34 cellular contexts compared by ENCODE assay signal in genomic region chr19:31902821-31903220, GRCh38.
"Had no signal": no experiment of that assay in that cellular context is flagged by ENCODE, and none has a peak within 500 bp of the region (broad histone marks: within the 10 kb centered on the region; RNA-seq: fewer than 3 reads in every experiment).

No MANE protein-coding gene starts in this region.

- H3K36me3 Mint-ChIP-seq: activated CD4-positive, alpha-beta memory T cell treated with anti-CD3 and anti-CD28 coated beads for 36 hours; activated naive CD4-positive, alpha-beta T cell treated with anti-CD3 and anti-CD28 coated beads, Interleukin-2, amount 50 U/mL, for 72 hours; activated naive CD8-positive, alpha-beta T cell treated with anti-CD3 and anti-CD28 coated beads for 36 hours had no signal

- H3K27ac Mint-ChIP-seq: activated B cell treated with CpG ODN at 0.5 μM for 24 hours; activated CD4-positive, alpha-beta memory T cell treated with anti-CD3 and anti-CD28 coated beads for 36 hours; activated CD4-positive, alpha-beta T cell treated with anti-CD3 and anti-CD28 coated beads, Interleukin-2, amount 10 ng/mL, durations not matched to agents 24 days and 14 days; activated CD8-positive, alpha-beta T cell treated with anti-CD3 and anti-CD28 coated beads for 36 hours; activated naive CD4-positive, alpha-beta T cell treated with anti-CD3 and anti-CD28 coated beads, Interleukin-2, amount 50 U/mL, for 72 hours; activated naive CD8-positive, alpha-beta T cell treated with anti-CD3 and anti-CD28 coated beads for 36 hours; activated T-cell treated with anti-CD3 and anti-CD28 coated beads, Interleukin-2, amount 50 U/mL, for 72 hours; activated T-helper 1 cell treated with anti-CD3 and anti-CD28 coated beads, Interleukin-12 subunit alpha, Interleukin-12 subunit beta, Interleukin-2, Interleukin-4 antibody, amounts not matched to agents 30 ng/mL and 10 ng/mL and 1 ng/mL, durations not matched to agents 14 hours and 24 hours and 36 hours; activated T-helper 17 cell treated with anti-CD3 and anti-CD28 coated beads, Interleukin-2, amount 50 U/mL, for 72 hours; T-helper 1 cell treated with Interleukin-12 subunit alpha and Interleukin-12 subunit beta and Interleukin-4 antibody, amounts not matched to agents 30 μg/mL and 1 μg/mL, for 36 hours; T-helper 2 cell treated with Interferon-gamma antibody and Interleukin-4, amounts not matched to agents 5 μg/mL and 100 μg/mL, for 36 hours had no signal

- ATAC-seq: activated CD8-positive, alpha-beta T cell treated with anti-CD3 and anti-CD28 coated beads for 36 hours; activated naive CD4-positive, alpha-beta T cell treated with anti-CD3 and anti-CD28 coated beads, Interleukin-2, amount 50 U/mL, for 72 hours; activated T-cell treated with anti-CD3 and anti-CD28 coated beads, Interleukin-2, amount 50 U/mL, for 4 hours; activated T-cell treated with anti-CD3 and anti-CD28 coated beads, Interleukin-2, amount 50 U/mL, for 72 hours; activated T-helper 17 cell treated with anti-CD3 and anti-CD28 coated beads, Interleukin-2, amount 50 U/mL, for 72 hours; body of pancreas had no signal

- H3K4me1 Mint-ChIP-seq: activated CD4-positive, alpha-beta T cell treated with anti-CD3 and anti-CD28 coated beads, Interleukin-2, amount 10 ng/mL, durations not matched to agents 24 days and 14 days; activated naive CD8-positive, alpha-beta T cell treated with anti-CD3 and anti-CD28 coated beads for 36 hours; activated T-helper 17 cell treated with anti-CD3 and anti-CD28 coated beads, Interleukin-2, amount 50 U/mL, for 72 hours had no signal

- H3K27me3 ChIP-seq: adrenal gland, body of pancreas, brain microvascular endothelial cell, breast epithelium had no signal

- H3K4me1 ChIP-seq: body of pancreas, breast epithelium had no signal

- DNase-seq: activated B cell treated with CpG ODN at 0.5 μM for 24 hours; activated CD4-positive, alpha-beta memory T cell treated with anti-CD3 and anti-CD28 coated beads for 36 hours; activated CD4-positive, alpha-beta T cell treated with anti-CD3 and anti-CD28 coated beads for 4 hours; activated CD4-positive, alpha-beta T cell treated with anti-CD3 and anti-CD28 coated beads, Interleukin-2, amount 10 ng/mL, durations not matched to agents 24 days and 14 days; activated CD4-positive, alpha-beta T cell treated with anti-CD3 and anti-CD28 coated beads, Interleukin-2, amount 50 U/mL, for 1 hour; activated CD4-positive, alpha-beta T cell treated with anti-CD3 and anti-CD28 coated beads, Interleukin-2, amount 50 U/mL, for 4 hours; activated CD4-positive, CD25-positive, alpha-beta regulatory T cell treated with anti-CD3 and anti-CD28 coated beads, Interleukin-2, amount 50 U/mL, for 72 hours; activated CD8-positive, alpha-beta memory T cell treated with anti-CD3 and anti-CD28 coated beads, Interleukin-2, amount 50 U/mL, for 4 hours; activated CD8-positive, alpha-beta T cell treated with anti-CD3 and anti-CD28 coated beads for 36 hours; activated effector memory CD4-positive, alpha-beta T cell treated with anti-CD3 and anti-CD28 coated beads, Interleukin-2, amount 50 U/mL, for 16 hours; activated gamma-delta T cell treated with Interleukin-2 at 50 U/mL for 16 hours; activated naive CD4-positive, alpha-beta T cell; activated naive CD4-positive, alpha-beta T cell treated with anti-CD3 and anti-CD28 coated beads for 36 hours; activated naive CD4-positive, alpha-beta T cell treated with anti-CD3 and anti-CD28 coated beads, Interleukin-2, amount 50 U/mL, for 16 hours; activated naive CD8-positive, alpha-beta T cell treated with anti-CD3 and anti-CD28 coated beads for 36 hours; activated T-cell treated with anti-CD3 and anti-CD28 coated beads for 4 hours; activated T-cell treated with anti-CD3 and anti-CD28 coated beads, Interleukin-2, amount 50 U/mL, for 1 hour; activated T-cell treated with anti-CD3 and anti-CD28 coated beads, Interleukin-2, amount 50 U/mL, for 4 hours; activated T-cell treated with anti-CD3 and anti-CD28 coated beads, Interleukin-2, amount 50 U/mL, for 72 hours; adrenal gland; amniotic stem cell; aorta; body of pancreas; brain microvascular endothelial cell; central memory CD4-positive, alpha-beta T cell; T-helper 2 cell; T-helper 9 cell had no signal

- H3K9me3 ChIP-seq: adrenal gland, body of pancreas, breast epithelium had no signal

- H3K4me3 Mint-ChIP-seq: activated B cell treated with CpG ODN at 0.5 μM for 24 hours; activated CD4-positive, alpha-beta memory T cell treated with anti-CD3 and anti-CD28 coated beads for 36 hours; activated CD4-positive, alpha-beta T cell treated with anti-CD3 and anti-CD28 coated beads, Interleukin-2, amount 10 ng/mL, durations not matched to agents 24 days and 14 days; activated CD8-positive, alpha-beta T cell treated with anti-CD3 and anti-CD28 coated beads for 36 hours; activated naive CD4-positive, alpha-beta T cell treated with anti-CD3 and anti-CD28 coated beads for 36 hours; activated naive CD8-positive, alpha-beta T cell treated with anti-CD3 and anti-CD28 coated beads for 36 hours; activated T-cell treated with anti-CD3 and anti-CD28 coated beads, Interleukin-2, amount 50 U/mL, for 4 hours; activated T-cell treated with anti-CD3 and anti-CD28 coated beads, Interleukin-2, amount 50 U/mL, for 72 hours; activated T-helper 1 cell treated with anti-CD3 and anti-CD28 coated beads, Interleukin-12 subunit alpha, Interleukin-12 subunit beta, Interleukin-2, Interleukin-4 antibody, amounts not matched to agents 30 ng/mL and 10 ng/mL and 1 ng/mL, durations not matched to agents 14 hours and 24 hours and 36 hours; activated T-helper 17 cell treated with anti-CD3 and anti-CD28 coated beads, Interleukin-2, amount 50 U/mL, for 72 hours; T-helper 1 cell treated with Interleukin-12 subunit alpha and Interleukin-12 subunit beta and Interleukin-4 antibody, amounts not matched to agents 30 μg/mL and 1 μg/mL, for 36 hours; T-helper 2 cell treated with Interferon-gamma antibody and Interleukin-4, amounts not matched to agents 5 μg/mL and 100 μg/mL, for 36 hours had no signal

- H3K4me3 ChIP-seq: adrenal gland, body of pancreas, breast epithelium had no signal

- H3K27ac ChIP-seq: adrenal gland, body of pancreas, brain microvascular endothelial cell, breast epithelium, VCaP had no signal

- H3K36me3 ChIP-seq: adrenal gland, brain microvascular endothelial cell, breast epithelium had no signal

- H3K9me3 Mint-ChIP-seq: activated CD4-positive, alpha-beta T cell treated with anti-CD3 and anti-CD28 coated beads, Interleukin-2, amount 10 ng/mL, durations not matched to agents 24 days and 14 days; activated CD8-positive, alpha-beta T cell treated with anti-CD3 and anti-CD28 coated beads for 36 hours; activated naive CD4-positive, alpha-beta T cell treated with anti-CD3 and anti-CD28 coated beads for 36 hours; activated naive CD8-positive, alpha-beta T cell treated with anti-CD3 and anti-CD28 coated beads for 36 hours; activated T-cell treated with anti-CD3 and anti-CD28 coated beads, Interleukin-2, amount 50 U/mL, for 4 hours had no signal

- H3K27me3 Mint-ChIP-seq: activated B cell treated with CpG ODN at 0.5 μM for 24 hours; activated CD4-positive, alpha-beta memory T cell treated with anti-CD3 and anti-CD28 coated beads for 36 hours; activated CD4-positive, alpha-beta T cell treated with anti-CD3 and anti-CD28 coated beads, Interleukin-2, amount 10 ng/mL, durations not matched to agents 24 days and 14 days; activated CD8-positive, alpha-beta T cell treated with anti-CD3 and anti-CD28 coated beads for 36 hours; activated naive CD8-positive, alpha-beta T cell treated with anti-CD3 and anti-CD28 coated beads for 36 hours had no signal
